ENCODE assay signal across 8 cellular contexts in genomic region chr15:74433592-74434259, GRCh38. TPM values are rescaled to one million over a fixed set of nuclear protein-coding genes. Genes with fewer than 3 reads are reported as not detected.
DNase-seq lines count a peak whose midpoint lies in the region; ATAC-seq and TF ChIP-seq lines count a peak whose summit lies in the region.

Gene SEMA7A, minus strand, starts transcription at chr15:74433958. Its CDS starts 40 bp downstream, at chr15:74433918.

- DNase-seq in ELF-1 (ENCODE audit: low read depth, low spot score): peak; percentile 81
- DNase-seq in T-helper 1 cell: peak; percentile 42 to 89 (median 53)
- DNase-seq in adrenal gland: peak; percentile 80 to 87 (median 83)
- DNase-seq in left ventricle myocardium inferior: peak; percentile 84
- DNase-seq in progenitor cell of endocrine pancreas (ENCODE audit: low spot score, unreplicated experiment): peak; percentile 62
- DNase-seq in ureter (ENCODE audit: low spot score): peak; percentile 77

- H3K9me2 ChIP-seq in Loucy (replicated peaks; ENCODE audit: low read depth, low read length): no peaks in the 10 kb centered on the region

- WGBS in adrenal gland, 4 donors: 1 to 22% (median 2%) methylated on average over 4 to 75 of the region's 75 CpGs; no CpG with 5 or more reads in 1 of the 4 donors

- H3K4me3 ChIP-seq in Loucy (ENCODE audit: low read length, poor library complexity, severe bottlenecking) (peak within 1 kb of the TSS; percentile 83), adrenal gland (peak within 1 kb of the TSS; percentile 18 to 98 (median 58)), left ventricle myocardium inferior (peak within 1 kb of the TSS; percentile 94)

- peaks cover 3% of the 10 kb centered on the region for H3K4me1 Mint-ChIP-seq in progenitor cell of endocrine pancreas (ENCODE audit: low read depth)

- H3K27me3 ChIP-seq in Loucy (ENCODE audit: insufficient read depth, low read length, poor library complexity, severe bottlenecking): no peaks in the 10 kb centered on the region
- H3K27me3 ChIP-seq in adrenal gland: no peaks in the 10 kb centered on the region
- H3K27me3 ChIP-seq in left ventricle myocardium inferior (ENCODE audit: low read depth): peaks cover 16% of the 10 kb centered on the region

- peak; percentile 27 to 77 for TF ChIP-seq POLR2A in adrenal gland (IDR thresholded peaks at IDR 0.05)

- H3K36me3 ChIP-seq in Loucy (ENCODE audit: insufficient read depth, low read length): no peaks in the 10 kb centered on the region
- H3K36me3 ChIP-seq in adrenal gland (replicated peaks in 1 of 2): no peaks in the 10 kb centered on the region
- no peaks in the 10 kb centered on the region for H3K36me3 ChIP-seq in left ventricle myocardium inferior

- peak within 1 kb of the TSS; percentile 79 for H3K4me2 ChIP-seq in Loucy (ENCODE audit: low read depth, low read length, poor library complexity, severe bottlenecking)

- intact Hi-C loops in adrenal gland (cut with DNase I): no loop called here
- intact Hi-C loops in left ventricle myocardium inferior (cut with micrococcal nuclease): no loop called here

- H3K9me3 ChIP-seq in Loucy (ENCODE audit: insufficient read depth, low read depth, low read length) (no peaks in the 10 kb centered on the region), adrenal gland (replicated peaks in 1 of 3) (no peaks in the 10 kb centered on the region), left ventricle myocardium inferior (replicated peaks) (no peaks in the 10 kb centered on the region)

- H3K27ac ChIP-seq in adrenal gland (peak within 1 kb of the TSS in 3 of 5 donors; percentile 34 to 80 (median 62)), left ventricle myocardium inferior (replicated peaks) (peak within 1 kb of the TSS; percentile 70)

- H3K4me1 ChIP-seq in Loucy (ENCODE audit: insufficient read depth, low read length, poor library complexity, severe bottlenecking): peaks cover 59% of the 10 kb centered on the region
- peaks cover 13 to 20% of the 10 kb centered on the region in 2 donors for H3K4me1 ChIP-seq in adrenal gland (replicated peaks in 1 of 2)
- peaks cover 26% of the 10 kb centered on the region for H3K4me1 ChIP-seq in left ventricle myocardium inferior

- H2AFZ ChIP-seq in Loucy (ENCODE audit: low read length): no peak within 1 kb of the TSS

- peaks cover 66% of the 10 kb centered on the region for H3K27me3 Mint-ChIP-seq in progenitor cell of endocrine pancreas

- H3F3A ChIP-seq in Loucy (ENCODE audit: low read depth): no peaks in the 10 kb centered on the region

- H4K20me1 ChIP-seq in Loucy (ENCODE audit: insufficient read depth, low read length, poor library complexity, severe bottlenecking): peaks cover 37% of the 10 kb centered on the region

- H3K36me3 Mint-ChIP-seq in progenitor cell of endocrine pancreas (ENCODE audit: insufficient read depth): no peaks in the 10 kb centered on the region

- H3K4me3 Mint-ChIP-seq in progenitor cell of endocrine pancreas (ENCODE audit: low read depth): peak within 1 kb of the TSS; percentile 65

- H3K9ac ChIP-seq in Loucy (ENCODE audit: low read depth, low read length, poor library complexity, severe bottlenecking): peak within 1 kb of the TSS; percentile 85

- no peaks in the 10 kb centered on the region for H3K9me3 Mint-ChIP-seq in progenitor cell of endocrine pancreas (ENCODE audit: low read depth)

- ATAC-seq in GM21723 (IDR thresholded peaks at IDR 0.05; ENCODE audit: unreplicated experiment): peak; percentile 62

- H3K27ac Mint-ChIP-seq in progenitor cell of endocrine pancreas: no peak within 1 kb of the TSS

- TF ChIP-seq CTCF in Loucy (conservative IDR thresholded peaks at IDR 0.05; ENCODE audit: low read length) (no peak), adrenal gland (IDR thresholded peaks at IDR 0.05) (no peak), left ventricle myocardium inferior (IDR thresholded peaks at IDR 0.05; ENCODE audit: borderline replicate concordance) (no peak), progenitor cell of endocrine pancreas (IDR thresholded peaks at IDR 0.05; ENCODE audit: unreplicated experiment) (peak; percentile 17)

- peaks cover 57% of the 10 kb centered on the region for H3K79me2 ChIP-seq in Loucy (ENCODE audit: insufficient read depth, low read length)

RNA-seq across cellular contexts. Expression of gene SEMA7A, which starts in this region (rescaled TPM):
- total RNA-seq in adrenal gland (1 to 10 TPM; 1.3 to 6.6 (median 3.4) TPM), left ventricle myocardium inferior (1.5 TPM), progenitor cell of endocrine pancreas (1.9 and 2.6 TPM in 2 replicates), ureter (2.2 TPM)
- 1 to 10 TPM; 2.9 to 5.0 (median 3.9) TPM for polyA plus RNA-seq in adrenal gland

Comparison
In these comparisons a context has a peak if more than half of its experiments do, and no peak if none do; other contexts are left out.
1. Peak in every context shown above with its lines: DNase-seq, ATAC-seq, H3K4me3 ChIP-seq and H3K27ac ChIP-seq.